Comparison of ENCODE assay signal across 11 cellular contexts in genomic region chr17:49223168-49223516, GRCh38. TPM values are rescaled to one million over a fixed set of nuclear protein-coding genes. Genes with fewer than 3 reads are reported as not detected.
A peak's percentile ranks its signal among the peaks of the same experiment; 100 is the strongest.
DNase-seq lines count a peak whose midpoint lies in the region; ATAC-seq and TF ChIP-seq lines count a peak whose summit lies in the region.
"Had no signal": no experiment of that assay in that cellular context is flagged by ENCODE, and none has a peak within 500 bp of the region (broad histone marks: within the 10 kb centered on the region; RNA-seq: fewer than 3 reads in every experiment).

No MANE protein-coding gene starts in this region.

- peaks cover 3% of the 10 kb centered on the region for H3K27me3 Mint-ChIP-seq in activated CD4-positive, alpha-beta T cell treated with anti-CD3 and anti-CD28 coated beads, Interleukin-2, amount 10 ng/mL, durations not matched to agents 7 days and 5 days

- H3K27me3 ChIP-seq in KMS-11 (ENCODE audit: insufficient read depth, low read depth), result peaks cover 31% of the 10 kb centered on the region
- H3K27me3 ChIP-seq in osteoblast (ENCODE audit: insufficient read depth, low read length), result peaks cover 40% of the 10 kb centered on the region

- H3K4me1 ChIP-seq in KMS-11 (ENCODE audit: low read depth, poor library complexity, severe bottlenecking) (peaks cover 8% of the 10 kb centered on the region), osteoblast (ENCODE audit: insufficient read depth, low read length) (no peaks in the 10 kb centered on the region)

- H3K9me3 Mint-ChIP-seq in activated CD4-positive, alpha-beta T cell treated with anti-CD3 and anti-CD28 coated beads, Interleukin-2, amount 10 ng/mL, durations not matched to agents 7 days and 5 days, result no peaks in the 10 kb centered on the region

- peak overlapping the region; percentile 39; the same call in 1 of the 2 replicates for H3K4me2 ChIP-seq in KMS-11
- no peak overlapping the region for H3K4me2 ChIP-seq in osteoblast (ENCODE audit: insufficient read depth, low read length)

- no peaks in the 10 kb centered on the region for H3K79me2 ChIP-seq in KMS-11 (ENCODE audit: insufficient read depth, low read depth)
- H3K79me2 ChIP-seq in osteoblast (ENCODE audit: insufficient read depth, low read length), result no peaks in the 10 kb centered on the region

- ATAC-seq in GM21529 (IDR thresholded peaks at IDR 0.05; ENCODE audit: unreplicated experiment), result no peak

- H3K27ac ChIP-seq in KMS-11, result no peak overlapping the region
- no peak overlapping the region for H3K27ac ChIP-seq in coronary artery
- no peak overlapping the region for H3K27ac ChIP-seq in osteoblast (ENCODE audit: low read depth, low read length)

- POLR2A ChIA-PET in activated CD4-positive, alpha-beta T cell treated with anti-CD3 and anti-CD28 coated beads, Interleukin-2, amount 10 ng/mL, durations not matched to agents 7 days and 5 days (lab: Charles Lee), result no interaction called here

- H3K4me3 ChIP-seq in KMS-11 (IDR thresholded peaks at IDR 0.05; ENCODE audit: insufficient read depth, low read depth, low read length), result no peak overlapping the region
- H3K4me3 ChIP-seq in coronary artery, result peak overlapping the region; percentile 39
- H3K4me3 ChIP-seq in osteoblast (ENCODE audit: insufficient read depth, low read length), result no peak overlapping the region

- peak overlapping the region; percentile 17; the same call in 1 of the 2 replicates for H2AFZ ChIP-seq in KMS-11 (ENCODE audit: low read depth)
- H2AFZ ChIP-seq in osteoblast (ENCODE audit: low read length), result no peak overlapping the region

- H3K36me3 Mint-ChIP-seq in activated CD4-positive, alpha-beta T cell treated with anti-CD3 and anti-CD28 coated beads, Interleukin-2, amount 10 ng/mL, durations not matched to agents 7 days and 5 days (ENCODE audit: low read depth), result peaks cover 42% of the 10 kb centered on the region

- H3K4me1 Mint-ChIP-seq in activated CD4-positive, alpha-beta T cell treated with anti-CD3 and anti-CD28 coated beads, Interleukin-2, amount 10 ng/mL, durations not matched to agents 7 days and 5 days, result peaks cover 54% of the 10 kb centered on the region

- H3K27ac Mint-ChIP-seq in activated CD4-positive, alpha-beta T cell treated with anti-CD3 and anti-CD28 coated beads, Interleukin-2, amount 10 ng/mL, durations not matched to agents 7 days and 5 days, result no peak overlapping the region

- CTCF ChIA-PET in activated CD4-positive, alpha-beta T cell treated with anti-CD3 and anti-CD28 coated beads, Interleukin-2, amount 10 ng/mL, durations not matched to agents 7 days and 5 days (lab: Charles Lee), result interaction anchor here (1.0 to 2.7 kb wide), 3 partner anchors 12 to 135 kb away, joined by 3 to 7 read pairs (median 3); partner anchors contain the start of genes ABI3 and GNGT2

- H3K4me3 Mint-ChIP-seq in activated CD4-positive, alpha-beta T cell treated with anti-CD3 and anti-CD28 coated beads, Interleukin-2, amount 10 ng/mL, durations not matched to agents 7 days and 5 days, result peak overlapping the region; percentile 55

- no peaks in the 10 kb centered on the region for H3K9me3 ChIP-seq in osteoblast (ENCODE audit: low read depth, low read length)

- H3K36me3 ChIP-seq in KMS-11 (ENCODE audit: insufficient read depth), result no peaks in the 10 kb centered on the region
- H3K36me3 ChIP-seq in osteoblast (ENCODE audit: insufficient read depth, low read length), result no peaks in the 10 kb centered on the region

- no peak for TF ChIP-seq CTCF in KMS-11 (conservative IDR thresholded peaks at IDR 0.05; ENCODE audit: low read depth, low read length)
- TF ChIP-seq CTCF in coronary artery (IDR thresholded peaks at IDR 0.05), result no peak
- TF ChIP-seq CTCF in osteoblast (IDR thresholded peaks at IDR 0.05; ENCODE audit: extremely low read depth, low read depth, low read length), result no peak

- no peak overlapping the region for H3K9ac ChIP-seq in KMS-11

- no peak for DNase-seq in activated CD4-positive, alpha-beta T cell treated with anti-CD3 and anti-CD28 coated beads, Interleukin-2, amount 10 ng/mL, durations not matched to agents 7 days and 5 days
- no peak for DNase-seq in activated CD4-positive, alpha-beta T cell treated with anti-CD3 and anti-CD28 coated beads for 1 hour
- no peak for DNase-seq in coronary artery (ENCODE audit: low spot score)
- peak; percentile 81 for DNase-seq in osteoblast (ENCODE audit: insufficient read length, low spot score, missing footprints)
- no peak for DNase-seq in stimulated activated CD4-positive, alpha-beta T cell treated with anti-CD3 and anti-CD28 coated beads, Interleukin-15, amount 100 ng/mL, for 24 hours
- DNase-seq in NCI-H446 (lab: John Stamatoyannopoulos, UW), result no peak
- DNase-seq: DMS53, NCI-H1048 had no signal

- no peaks in the 10 kb centered on the region for H4K20me1 ChIP-seq in KMS-11 (ENCODE audit: insufficient read depth)
- no peaks in the 10 kb centered on the region for H4K20me1 ChIP-seq in osteoblast (ENCODE audit: insufficient read depth, low read length)

RNA-seq across cellular contexts. Expression of gene PHOSPHO1, which starts 7.4 kb away (rescaled TPM):
- not detected for total RNA-seq in activated CD4-positive, alpha-beta T cell treated with anti-CD3 and anti-CD28 coated beads, Interleukin-2, amount 10 ng/mL, durations not matched to agents 7 days and 5 days
- 0.29 and 0.36 TPM in 2 replicates for total RNA-seq in osteoblast
- total RNA-seq: kidney epithelial cell had no signal

RNA-seq across cellular contexts. Expression of gene ABI3, which starts 12.6 kb away (rescaled TPM):
- 10 to 100 TPM; 58.4 to 59.4 TPM for total RNA-seq in activated CD4-positive, alpha-beta T cell treated with anti-CD3 and anti-CD28 coated beads, Interleukin-2, amount 10 ng/mL, durations not matched to agents 7 days and 5 days
- total RNA-seq in osteoblast, result under 0.01 and 0.36 TPM in 2 replicates

RNA-seq across cellular contexts. Expression of gene GNGT2, which starts 12.8 kb away (rescaled TPM):
- 10 to 100 TPM; 15.0 to 15.9 TPM for total RNA-seq in activated CD4-positive, alpha-beta T cell treated with anti-CD3 and anti-CD28 coated beads, Interleukin-2, amount 10 ng/mL, durations not matched to agents 7 days and 5 days
- not detected in 2 replicates for total RNA-seq in osteoblast

Comparison
In these comparisons a context has a peak if more than half of its experiments do, and no peak if none do; other contexts are left out.
1. RNA of gene ABI3, which starts 12.6 kb away (total RNA-seq): 58.4 to 59.4 TPM in activated CD4-positive, alpha-beta T cell treated with anti-CD3 and anti-CD28 coated beads, Interleukin-2, amount 10 ng/mL, durations not matched to agents 7 days and 5 days; under 0.01 to 0.36 TPM in osteoblast; every median in the first group is over 10 times any median in the second.
2. RNA of gene GNGT2, which starts 12.8 kb away (total RNA-seq): 15.0 to 15.9 TPM in activated CD4-positive, alpha-beta T cell treated with anti-CD3 and anti-CD28 coated beads, Interleukin-2, amount 10 ng/mL, durations not matched to agents 7 days and 5 days; not detected in osteoblast; every median in the first group is over 10 times any median in the second.